In genomic region chr7:152075379-152075778, GRCh38 we compare ENCODE assay signal across 1 cellular context. TPM values are rescaled to one million over a fixed set of nuclear protein-coding genes. Genes with fewer than 3 reads are reported as not detected.
"Had no signal": no experiment of that assay in that cellular context is flagged by ENCODE, and none has a peak within 500 bp of the region (broad histone marks: within the 10 kb centered on the region; RNA-seq: fewer than 3 reads in every experiment).

No MANE protein-coding gene starts in this region.

RNA-seq across cellular contexts. Expression of gene GALNT11, which starts 49.9 kb away (rescaled TPM):
- total RNA-seq: OCI-LY7 had no signal
